26 cellular contexts compared by ENCODE assay signal in the genomic region with DNA sequence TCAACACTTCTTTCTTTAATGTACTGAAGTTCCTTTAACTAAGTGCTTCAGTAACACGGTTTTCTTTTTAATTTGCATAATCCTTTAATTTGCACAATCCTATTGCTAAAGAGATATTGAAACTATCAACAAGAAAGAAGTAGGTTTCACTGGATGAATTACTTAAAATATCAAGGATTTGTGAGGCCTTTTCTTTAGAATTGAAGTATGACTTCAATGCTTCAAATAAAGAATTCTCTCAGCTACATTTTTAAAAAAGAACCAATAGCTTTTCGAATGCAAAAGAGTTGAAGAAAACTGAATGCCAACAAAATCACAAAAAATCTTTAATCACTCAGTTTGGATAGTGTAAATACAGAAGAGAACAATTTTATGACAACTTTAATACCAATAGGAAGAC. TPM values are rescaled to one million over a fixed set of nuclear protein-coding genes. Genes with fewer than 3 reads are reported as not detected.
"Had no signal": no experiment of that assay in that cellular context is flagged by ENCODE, and none has a peak within 500 bp of the region (broad histone marks: within the 10 kb centered on the region; RNA-seq: fewer than 3 reads in every experiment).

No MANE protein-coding gene starts in this region.

- FAIRE-seq: colon, RCC 7860 had no signal

- H3K4me3 ChIP-seq: SJSA1 had no signal

- H3K36me3 ChIP-seq: SJSA1 had no signal

- H3K27ac ChIP-seq: SJSA1 had no signal

- H3K4me1 ChIP-seq: SJSA1 had no signal

- DNase-seq: activated B cell treated with CpG ODN at 0.5 μM for 24 hours; activated CD4-positive, alpha-beta memory T cell treated with anti-CD3 and anti-CD28 coated beads for 36 hours; activated CD4-positive, alpha-beta T cell treated with anti-CD3 and anti-CD28 coated beads for 1 hour; activated CD4-positive, alpha-beta T cell treated with anti-CD3 and anti-CD28 coated beads, Interleukin-2, amount 10 ng/mL, durations not matched to agents 7 days and 5 days; activated CD8-positive, alpha-beta memory T cell treated with anti-CD3 and anti-CD28 coated beads for 24 hours; activated gamma-delta T cell; activated naive CD4-positive, alpha-beta T cell treated with anti-CD3 and anti-CD28 coated beads for 36 hours; activated T-cell treated with anti-CD3 and anti-CD28 coated beads, Interleukin-2, amount 50 U/mL, for 48 hours; cerebellar nuclear complex; KG1; NCI-H1105; NCI-H1436; NCI-H1694 treated with DMSO at 0.1 percent for 48 hours; NCI-H2081; NCI-H446; NCI-H524; PC-3; SHP77; SW 1271 had no signal

- ATAC-seq: activated T-helper 17 cell treated with anti-CD3 and anti-CD28 coated beads, Interleukin-2, amount 50 U/mL, for 72 hours; PC-3; SK-N-SH treated with all-trans-retinoic acid at 6 μM for 48 hours had no signal

- H3K9me3 ChIP-seq: SJSA1 had no signal

RNA-seq across cellular contexts. Expression of a gene that starts 29.4 kb away (rescaled TPM):
- total RNA-seq: activated naive CD4-positive, alpha-beta T cell treated with anti-CD3 and anti-CD28 coated beads for 36 hours; cardiac septum; MCF 10A; SJSA1 had no signal
